In the genomic region with DNA sequence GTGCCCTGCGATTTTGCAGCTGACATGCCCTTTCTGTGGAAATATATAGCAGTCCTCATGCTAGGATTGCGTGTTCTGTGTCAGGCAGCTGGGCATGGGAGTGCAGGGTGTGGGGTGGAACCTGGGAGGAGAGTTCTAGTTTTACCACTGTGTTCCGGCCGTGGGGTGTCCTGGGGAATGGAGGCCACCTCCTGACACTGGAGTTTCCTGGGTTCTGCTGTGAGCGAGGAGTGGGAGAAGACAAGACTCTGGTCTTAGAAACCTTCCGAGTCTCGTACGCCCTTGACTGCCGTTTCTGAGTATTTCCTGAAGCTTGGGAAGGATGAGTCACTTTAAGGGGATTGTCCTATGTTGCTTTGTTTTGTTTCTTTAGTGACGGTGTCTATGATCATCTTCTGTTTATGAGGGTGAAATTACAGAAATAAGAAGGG, we compare ENCODE assay signal across 8 cellular contexts. TPM values are rescaled to one million over a fixed set of nuclear protein-coding genes. Genes with fewer than 3 reads are reported as not detected.
DNase-seq lines count a peak whose midpoint lies in the region; ATAC-seq, FAIRE-seq and TF ChIP-seq lines count a peak whose summit lies in the region.

No MANE protein-coding gene starts in this region.

- ATAC-seq in lung (ENCODE audit: insufficient read depth, low FRiP score) (peak; percentile 72), left lobe of liver (no peak), HG03095 (IDR thresholded peaks at IDR 0.05; ENCODE audit: unreplicated experiment) (no peak)

- peak; percentile 80 for DNase-seq in CD14-positive monocyte (ENCODE audit: low spot score)
- peak; percentile 50 for DNase-seq in MG63
- peak; percentile 85 to 95 for DNase-seq in cardiac fibroblast (ENCODE audit: low read depth in 2 of 2)
- no peak for DNase-seq in lung (ENCODE audit: low spot score)
- DNase-seq in urothelium cell line (ENCODE audit: low spot score) = peak; percentile 4
- no peak for DNase-seq in DMS79 (lab: John Stamatoyannopoulos, UW)
- no peak for DNase-seq in left lobe of liver (ENCODE audit: low spot score)

- peaks cover 27 to 38% of the 10 kb centered on the region in 2 donors for H3K4me1 ChIP-seq in lung (ENCODE audit: control insufficient read depth in 2 of 2, insufficient read depth in 2 of 2, low read length in 2 of 2)

- WGBS in lung, 2 donors = 17 to 35% methylated on average over 10 of the region's 10 CpGs

- peaks cover 0 to 2% (median 0%) of the 10 kb centered on the region in 7 donors for H3K9me3 Mint-ChIP-seq in CD14-positive monocyte

- TF ChIP-seq CTCF in CD14-positive monocyte (IDR thresholded peaks at IDR 0.05) = no peak
- no peak for TF ChIP-seq CTCF in cardiac fibroblast (IDR thresholded peaks at IDR 0.05; ENCODE audit: low read depth, low read length)
- no peak for TF ChIP-seq CTCF in lung (IDR thresholded peaks at IDR 0.05; ENCODE audit: control extremely low read depth, extremely low read depth)

- H3K4me3 ChIP-seq in MG63 = peak overlapping the region; percentile 5; the same call in 1 of the 2 replicates
- peak overlapping the region in 1 of 2 donors; percentile 35 for H3K4me3 ChIP-seq in cardiac fibroblast (replicated peaks in 1 of 2; ENCODE audit: low read depth in 2 of 2, low read length in 2 of 2)
- H3K4me3 ChIP-seq in lung = no peak overlapping the region

- H3K27ac Mint-ChIP-seq in CD14-positive monocyte = peak overlapping the region; percentile 97 to 99 (median 99)

- H3K9me3 ChIP-seq in MG63 (no peaks in the 10 kb centered on the region), lung (ENCODE audit: control insufficient read depth in 2 of 2, insufficient read depth in 1 of 2, low read length in 1 of 2) (no peaks in the 10 kb centered on the region)

- H3K36me3 Mint-ChIP-seq in CD14-positive monocyte = peaks cover 33 to 35% of the 10 kb centered on the region in 2 donors

- peak overlapping the region; percentile 78 to 83 for H3K4me3 Mint-ChIP-seq in CD14-positive monocyte

- H3K27ac ChIP-seq in lung (ENCODE audit: low read depth in 1 of 2, low read length in 1 of 2) = peak overlapping the region; percentile 84 to 86

- H3K27me3 Mint-ChIP-seq in CD14-positive monocyte (ENCODE audit: low read depth in 3 of 3) = peaks cover 0 to 7% (median 2%) of the 10 kb centered on the region in 3 donors

- FAIRE-seq in urothelium cell line (lab: Jason Lieb, UNC) = no peak

- H3K36me3 ChIP-seq in MG63 (peaks cover 55% of the 10 kb centered on the region), lung (ENCODE audit: control insufficient read depth in 2 of 2, insufficient read depth in 2 of 2, low read length in 2 of 2) (peaks cover 3 to 9% of the 10 kb centered on the region in 2 donors)

- peaks cover 53% of the 10 kb centered on the region for H3K4me1 Mint-ChIP-seq in CD14-positive monocyte

- intact Hi-C loops in CD14-positive monocyte (cut with micrococcal nuclease) = loop anchor here in 1 of 2 donors (5.0 kb wide), 1 partner anchor 78 kb away; no protein-coding TSS in a partner anchor

- H3K27me3 ChIP-seq in MG63 (no peaks in the 10 kb centered on the region), lung (ENCODE audit: control insufficient read depth, insufficient read depth) (no peaks in the 10 kb centered on the region)

RNA-seq across cellular contexts. Expression of a gene that starts 19.0 kb away (rescaled TPM):
- 100 to 1,000 TPM; 184 to 217 TPM for polyA plus RNA-seq in CD14-positive monocyte
- total RNA-seq in MG63 (2014; rRNA removed; shearing (Covaris generic); ENCODE audit: low replicate concordance) = 582 and 695 TPM in 2 replicates
- total RNA-seq in lung = 100 to 1,000 TPM; 118 to 217 TPM
- polyA plus RNA-seq in lung = 100 to 1,000 TPM; 161 to 266 TPM
- 152 TPM for total RNA-seq in left lobe of liver

RNA-seq across cellular contexts. Expression of a gene that starts 41.8 kb away (rescaled TPM):
- not detected for polyA plus RNA-seq in CD14-positive monocyte
- total RNA-seq in MG63 (2014; rRNA removed; shearing (Covaris generic); ENCODE audit: low replicate concordance) = 1.3 TPM in 1 of 2 replicates, not detected in the other
- total RNA-seq in lung = under 1 TPM; 0.55 to 0.71 TPM
- under 1 TPM; 0.21 to 0.24 TPM for polyA plus RNA-seq in lung
- total RNA-seq in left lobe of liver = not detected

Comparison
In these comparisons a context has a peak if more than half of its experiments do, and no peak if none do; other contexts are left out.
1. DNase-seq: peak in CD14-positive monocyte (single experiment), MG63 (single experiment), cardiac fibroblast (2 of 2) and urothelium cell line (single experiment); none in lung (single experiment), DMS79 (single experiment) and left lobe of liver (single experiment).